In genomic region chr18:58545338-58546096, GRCh38 we compare ENCODE assay signal across 19 cellular contexts.
DNase-seq lines count a peak whose midpoint lies in the region; ATAC-seq, FAIRE-seq and TF ChIP-seq lines count a peak whose summit lies in the region.
"Had no signal": no experiment of that assay in that cellular context is flagged by ENCODE, and none has a peak within 500 bp of the region (broad histone marks: within the 10 kb centered on the region; RNA-seq: fewer than 3 reads in every experiment).

No MANE protein-coding gene starts in this region.

- H3K36me3 ChIP-seq in K562 (ENCODE audit: control insufficient read depth, insufficient read depth, low read length) = no peaks in the 10 kb centered on the region
- H3K36me3 ChIP-seq: suprapubic skin had no signal

- ATAC-seq in K562 = no peak
- no peak for ATAC-seq in HG02642 (IDR thresholded peaks at IDR 0.05; ENCODE audit: poor library complexity, unreplicated experiment)
- ATAC-seq: left lobe of liver, WTC11 had no signal

- peak; percentile 40 for FAIRE-seq in GM12891 (lab: Jason Lieb, UNC)
- no peak for FAIRE-seq in K562 (lab: Jason Lieb, UNC)
- FAIRE-seq: G401.6 had no signal

- no peak overlapping the region for H3K9ac ChIP-seq in K562 (ENCODE audit: insufficient read depth in 1 of 2, low read depth in 2 of 2, low read length in 2 of 2)

- POLR2A ChIA-PET in K562 (lab: Yijun Ruan, JAX) = no interaction called here

- H3K36me3 Mint-ChIP-seq in CD14-positive monocyte (no peaks in the 10 kb centered on the region), nephron progenitor cell (ENCODE audit: low read depth) (no peaks in the 10 kb centered on the region), endothelial cell (ENCODE audit: low read depth, unreplicated experiment) (peaks cover 3% of the 10 kb centered on the region)
- H3K36me3 Mint-ChIP-seq: WTC11 had no signal

- DNase-seq in CD14-positive monocyte (ENCODE audit: low spot score) = no peak
- no peak for DNase-seq in GM12891 (ENCODE audit: insufficient read length, low spot score)
- no peak for DNase-seq in K562 (ENCODE audit: extremely low read depth in 1 of 4, low spot score in 3 of 4)
- DNase-seq in nephron progenitor cell = no peak
- no peak for DNase-seq in stimulated activated CD4-positive, alpha-beta T cell treated with anti-CD3 and anti-CD28 coated beads, Interleukin-12 subunit alpha, Interleukin-12 subunit beta, amount 100 ng/mL, for 4 hours
- no peak for DNase-seq in endothelial cell (ENCODE audit: low spot score)
- DNase-seq: foreskin melanocyte; HFFc6; Kasumi-1; NCI-H1092 treated with DMSO at 0.1 percent for 48 hours; NCI-H2081 treated with DMSO at 0.1 percent for 48 hours; NCI-H510A treated with DMSO at 0.1 percent for 48 hours; stimulated activated CD4-positive, alpha-beta T cell treated with anti-CD3 and anti-CD28 coated beads, Interleukin-2, amount 100 ng/mL, for 48 hours had no signal

- no peaks in the 10 kb centered on the region; a peak in 1 of 5 replicates for H3K27me3 ChIP-seq in K562 (ENCODE audit: control insufficient read depth in 2 of 2, insufficient read depth in 2 of 2, low read length in 2 of 2)
- H3K27me3 ChIP-seq: suprapubic skin had no signal

- no peak for TF ChIP-seq CTCF in CD14-positive monocyte (IDR thresholded peaks at IDR 0.05)
- no peak for TF ChIP-seq CTCF in K562 (IDR thresholded peaks at IDR 0.05 in 2 of 3, conservative IDR thresholded peaks at IDR 0.05 in 1 of 3; ENCODE audit: insufficient read depth in 2 of 3, low read depth in 1 of 3, low read length in 3 of 3)
- no peak for TF ChIP-seq CTCF in nephron progenitor cell (IDR thresholded peaks at IDR 0.05)
- no peak for TF ChIP-seq CTCF in endothelial cell (IDR thresholded peaks at IDR 0.05; ENCODE audit: unreplicated experiment)

- no peak overlapping the region for H3K27ac ChIP-seq in K562 (ENCODE audit: extremely low read depth, low read depth, low read length)
- H3K27ac ChIP-seq: suprapubic skin had no signal

- in situ Hi-C loops in K562 (cut with MboI) = no loop called here

- H3K4me1 Mint-ChIP-seq in CD14-positive monocyte = peaks cover 34% of the 10 kb centered on the region
- H3K4me1 Mint-ChIP-seq in nephron progenitor cell = peaks cover 20% of the 10 kb centered on the region
- H3K4me1 Mint-ChIP-seq in endothelial cell (ENCODE audit: unreplicated experiment) = peaks cover 10% of the 10 kb centered on the region

- H4K20me1 ChIP-seq in K562 (replicated peaks; ENCODE audit: control insufficient read depth, insufficient read depth, low read length) = no peaks in the 10 kb centered on the region

- TF ChIP-seq RAD21 in K562 (CRISPR knock-in tag; conservative IDR thresholded peaks at IDR 0.05 in 1 of 2, IDR thresholded peaks at IDR 0.05 in 1 of 2) = no peak

- TF ChIP-seq EP300 in K562 (IDR thresholded peaks at IDR 0.05; ENCODE audit: low read length) = no peak

- H3K4me3 Mint-ChIP-seq in CD14-positive monocyte (peak overlapping the region in 1 of 2 donors; percentile 8), nephron progenitor cell (no peak overlapping the region), endothelial cell (ENCODE audit: unreplicated experiment) (no peak overlapping the region)
- H3K4me3 Mint-ChIP-seq: HFFc6; T-helper 1 cell treated with Interleukin-12 subunit alpha and Interleukin-12 subunit beta and Interleukin-4 antibody, amounts not matched to agents 30 μg/mL and 1 μg/mL, for 36 hours; WTC11 had no signal

- CTCF ChIA-PET in K562 (lab: Yijun Ruan, JAX; ENCODE audit: low intra/inter-chr PET ratio) = no interaction called here

- BruUV-seq in K562 (replicated peaks; lab: Mats Ljungman, UMichigan) = no TSS peak

- H3K27ac Mint-ChIP-seq in CD14-positive monocyte = peak overlapping the region in 5 of 7 donors; percentile 2 to 47 (median 36)
- H3K27ac Mint-ChIP-seq in nephron progenitor cell = peak overlapping the region; percentile 27
- H3K27ac Mint-ChIP-seq in endothelial cell (ENCODE audit: unreplicated experiment) = no peak overlapping the region
- H3K27ac Mint-ChIP-seq: HFFc6; T-helper 1 cell treated with Interleukin-12 subunit alpha and Interleukin-12 subunit beta and Interleukin-4 antibody, amounts not matched to agents 30 μg/mL and 1 μg/mL, for 36 hours; WTC11 had no signal

- H3K9me3 Mint-ChIP-seq in CD14-positive monocyte = peaks cover 0 to 2% (median 0%) of the 10 kb centered on the region in 7 donors
- no peaks in the 10 kb centered on the region for H3K9me3 Mint-ChIP-seq in nephron progenitor cell
- H3K9me3 Mint-ChIP-seq in endothelial cell (ENCODE audit: unreplicated experiment) = no peaks in the 10 kb centered on the region
- H3K9me3 Mint-ChIP-seq: HFFc6 had no signal

- H3K4me1 ChIP-seq in K562 (replicated peaks in 1 of 2; ENCODE audit: control insufficient read depth in 2 of 2, insufficient read depth in 2 of 2, low read length in 2 of 2) = no peaks in the 10 kb centered on the region

- H2AFZ ChIP-seq in K562 (ENCODE audit: low read depth, low read length) = no peak overlapping the region

- no peaks in the 10 kb centered on the region for H3K9me1 ChIP-seq in K562 (ENCODE audit: control insufficient read depth, insufficient read depth, low read length)

- TF ChIP-seq POLR2A in GM12891 (IDR thresholded peaks at IDR 0.05; ENCODE audit: low read depth, low read length) (no peak), K562 (conservative IDR thresholded peaks at IDR 0.05) (no peak)

- no peak overlapping the region for H3K4me3 ChIP-seq in K562
- H3K4me3 ChIP-seq: suprapubic skin had no signal

- no peak overlapping the region for H3K4me2 ChIP-seq in K562 (ENCODE audit: insufficient read depth, low read length)

- no peaks in the 10 kb centered on the region for H3K9me3 ChIP-seq in K562 (replicated peaks; ENCODE audit: control insufficient read depth, insufficient read depth, low read depth, low read length)
- H3K9me3 ChIP-seq: suprapubic skin had no signal

- no peaks in the 10 kb centered on the region for H3K79me2 ChIP-seq in K562 (ENCODE audit: control insufficient read depth, insufficient read depth, low read length)

- intact Hi-C loops in CD14-positive monocyte (cut with micrococcal nuclease) = no loop called here
- intact Hi-C loops in K562 (cut with micrococcal nuclease) = no loop called here

- 1% methylated on average over 9 of the region's 9 CpGs for WGBS in K562 (ENCODE audit: insufficient coverage, low coverage, missing lambda C conversion rate)

- peaks cover 4 to 17% (median 11%) of the 10 kb centered on the region in 3 donors for H3K27me3 Mint-ChIP-seq in CD14-positive monocyte (ENCODE audit: low read depth in 3 of 3)
- peaks cover 6% of the 10 kb centered on the region for H3K27me3 Mint-ChIP-seq in nephron progenitor cell (ENCODE audit: low read depth, poor library complexity)
- peaks cover 5% of the 10 kb centered on the region for H3K27me3 Mint-ChIP-seq in endothelial cell (ENCODE audit: unreplicated experiment)

TF ChIP-seq in GM12891, 5 proteins besides CTCF, POLR2A, EP300 and RAD21:
- TF ChIP-seq SPI1 (IDR thresholded peaks at IDR 0.05; ENCODE audit: low read depth, low read length) = no peak
- no peak for TF ChIP-seq TAF1 (IDR thresholded peaks at IDR 0.05; ENCODE audit: low read depth, low read length)

TF ChIP-seq in K562, 482 proteins besides CTCF, POLR2A, EP300 and RAD21:
- TF ChIP-seq ZNF316 (IDR thresholded peaks at IDR 0.05) (0 out of 2 replicates have a peak, but pooled peaks have one; percentile 5), MEIS2 (IDR thresholded peaks at IDR 0.05; ENCODE audit: partially characterized antibody) (peak; percentile 47), NR2C2 (CRISPR knock-in tag; IDR thresholded peaks at IDR 0.05) (no peak), NR2C2 (tag; IDR thresholded peaks at IDR 0.05) (0 out of 2 replicates have a peak, but pooled peaks have one; percentile 19), ATF3 (IDR thresholded peaks at IDR 0.05) (no peak), ATF3 (CRISPR knock-in tag; conservative IDR thresholded peaks at IDR 0.05) (no peak), ATF1 (CRISPR knock-in tag; IDR thresholded peaks at IDR 0.05) (no peak), ATF1 (tag; IDR thresholded peaks at IDR 0.05) (no peak), HNRNPUL1 (IDR thresholded peaks at IDR 0.05; ENCODE audit: low read length) (no peak), PBX2 (CRISPR knock-in tag; IDR thresholded peaks at IDR 0.05; ENCODE audit: low read depth) (no peak), PBX2 (tag; conservative IDR thresholded peaks at IDR 0.05; ENCODE audit: low read depth) (peak; percentile 86)
